In genomic region chr7:30070052-30070451, GRCh38 we compare ENCODE assay signal across 23 cellular contexts.
"Had no signal": no experiment of that assay in that cellular context is flagged by ENCODE, and none has a peak within 500 bp of the region (broad histone marks: within the 10 kb centered on the region; RNA-seq: fewer than 3 reads in every experiment).

No MANE protein-coding gene starts in this region.

- H3K4me1 Mint-ChIP-seq: naive thymus-derived CD4-positive, alpha-beta T cell; stimulated activated effector memory CD8-positive, alpha-beta T cell treated with anti-CD3 and anti-CD28 coated beads, Interleukin-12 subunit alpha, Interleukin-12 subunit beta, amount 100 ng/mL, for 72 hours had no signal

- H3K4me3 Mint-ChIP-seq: mesothelial cell of epicardium; naive thymus-derived CD4-positive, alpha-beta T cell; nephron; stimulated activated effector memory CD8-positive, alpha-beta T cell treated with anti-CD3 and anti-CD28 coated beads, Interleukin-12 subunit alpha, Interleukin-12 subunit beta, amount 100 ng/mL, for 72 hours had no signal

- ATAC-seq: esophagus mucosa; gastrocnemius medialis; heart left ventricle; left lung; naive thymus-derived CD4-positive, alpha-beta T cell; sciatic nerve; stimulated activated effector memory CD8-positive, alpha-beta T cell treated with anti-CD3 and anti-CD28 coated beads, Interleukin-12 subunit alpha, Interleukin-12 subunit beta, amount 100 ng/mL, for 72 hours; stimulated activated naive CD8-positive, alpha-beta T cell treated with anti-CD3 and anti-CD28 coated beads, Interleukin-15, Interleukin-2, amounts not matched to agents 100 U/mL and 50 U/mL, for 24 hours; upper lobe of right lung had no signal

- DNase-seq: dorsolateral prefrontal cortex; effector CD4-positive, alpha-beta T cell; foreskin fibroblast; gastrocnemius medialis; heart left ventricle; kidney; left lung; mesenchymal stem cell; naive thymus-derived CD4-positive, alpha-beta T cell; nucleus accumbens; stimulated activated CD4-positive, alpha-beta T cell treated with anti-CD3 and anti-CD28 coated beads, Interleukin-12 subunit alpha, Interleukin-12 subunit beta, amount 100 ng/mL, for 4 hours; stimulated activated CD4-positive, alpha-beta T cell treated with anti-CD3 and anti-CD28 coated beads, Interleukin-2, amount 100 ng/mL, for 24 hours; stimulated activated CD4-positive, alpha-beta T cell treated with anti-CD3 and anti-CD28 coated beads, Interleukin-4, amount 100 ng/mL, for 24 hours; stimulated activated naive CD8-positive, alpha-beta T cell treated with anti-CD3 and anti-CD28 coated beads, Interleukin-15, Interleukin-2, amounts not matched to agents 100 U/mL and 50 U/mL, for 24 hours; substantia nigra; testis; tibial artery; upper lobe of right lung had no signal

- H3K9me3 Mint-ChIP-seq: mesothelial cell of epicardium; naive thymus-derived CD4-positive, alpha-beta T cell; nephron; stimulated activated effector memory CD8-positive, alpha-beta T cell treated with anti-CD3 and anti-CD28 coated beads, Interleukin-12 subunit alpha, Interleukin-12 subunit beta, amount 100 ng/mL, for 72 hours had no signal

- H3K27me3 Mint-ChIP-seq: naive thymus-derived CD4-positive, alpha-beta T cell had no signal

- H3K27ac Mint-ChIP-seq: mesothelial cell of epicardium; naive thymus-derived CD4-positive, alpha-beta T cell; nephron; stimulated activated effector memory CD8-positive, alpha-beta T cell treated with anti-CD3 and anti-CD28 coated beads, Interleukin-12 subunit alpha, Interleukin-12 subunit beta, amount 100 ng/mL, for 72 hours had no signal
